ENCODE assay signal across 13 cellular contexts in the genomic region with DNA sequence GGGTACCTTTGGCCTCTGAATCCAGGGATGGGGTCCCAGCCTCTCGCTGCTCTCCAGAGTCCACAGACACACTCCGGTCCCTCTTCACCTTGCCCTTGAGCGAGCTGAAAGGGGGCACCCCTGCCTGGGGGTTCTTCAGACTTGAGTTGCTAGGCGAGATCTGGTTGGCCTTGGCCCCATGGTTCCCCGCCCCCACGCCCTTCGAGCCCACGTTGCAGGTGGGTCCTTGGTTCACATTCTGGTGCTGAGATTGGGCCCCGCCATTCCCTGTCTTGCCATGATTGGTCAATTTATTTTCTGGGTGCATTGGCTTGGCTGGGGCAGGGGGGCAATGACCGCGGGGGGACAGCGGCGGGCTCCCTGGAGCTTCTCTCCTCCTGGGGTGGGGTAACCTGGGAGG. TPM values are rescaled to one million over a fixed set of nuclear protein-coding genes. Genes with fewer than 3 reads are reported as not detected.
DNase-seq lines count a peak whose midpoint lies in the region; TF ChIP-seq lines count a peak whose summit lies in the region.
"Had no signal": no experiment of that assay in that cellular context is flagged by ENCODE, and none has a peak within 500 bp of the region (broad histone marks: within the 10 kb centered on the region; RNA-seq: fewer than 3 reads in every experiment).

No MANE protein-coding gene starts in this region.

- H3K4me1 ChIP-seq in HUES6 (ENCODE audit: control insufficient read depth, insufficient read depth, low read length) (peaks cover 50% of the 10 kb centered on the region), esophagus (ENCODE audit: control insufficient read depth in 2 of 2, insufficient read depth in 2 of 2, low read length in 1 of 2) (peaks cover 8 to 41% of the 10 kb centered on the region in 2 donors)

- H3K27me3 Mint-ChIP-seq in activated T-helper 1 cell treated with anti-CD3 and anti-CD28 coated beads, Interleukin-12 subunit alpha, Interleukin-12 subunit beta, Interleukin-2, Interleukin-4 antibody, amounts not matched to agents 30 ng/mL and 10 ng/mL and 1 ng/mL, durations not matched to agents 14 hours and 24 hours and 36 hours (ENCODE audit: insufficient read depth), result no peaks in the 10 kb centered on the region
- H3K27me3 Mint-ChIP-seq: activated T-helper 17 cell treated with anti-CD3 and anti-CD28 coated beads, Interleukin-2, amount 50 U/mL, for 72 hours had no signal

- DNase-seq in OCI-M2 (lab: John Stamatoyannopoulos, UW; ENCODE audit: unreplicated experiment), result no peak
- DNase-seq in activated T-helper 1 cell treated with anti-CD3 and anti-CD28 coated beads, Interleukin-12 subunit alpha, Interleukin-12 subunit beta, Interleukin-2, Interleukin-4 antibody, amounts not matched to agents 30 ng/mL and 10 ng/mL and 1 ng/mL, durations not matched to agents 14 hours and 24 hours and 36 hours (ENCODE audit: low spot score), result no peak
- DNase-seq in brain microvascular endothelial cell, result no peak
- DNase-seq in hepatic stellate cell (ENCODE audit: low spot score), result no peak
- DNase-seq: NCI-H2081 treated with DMSO at 0.1 percent for 48 hours; stimulated activated CD4-positive, alpha-beta T cell treated with anti-CD3 and anti-CD28 coated beads, Interleukin-4, amount 100 ng/mL, for 24 hours had no signal

- H2AFZ ChIP-seq in neural cell (ENCODE audit: low read depth, low read length), result no peak overlapping the region

- H3K9ac ChIP-seq in HUES6 (ENCODE audit: low read length) (no peak overlapping the region), neural cell (ENCODE audit: low read length) (peak overlapping the region; percentile 81)

- no peaks in the 10 kb centered on the region for H3F3A ChIP-seq in neural cell (ENCODE audit: insufficient read depth, low read length, poor library complexity, severe bottlenecking)

- no peaks in the 10 kb centered on the region for H4K20me1 ChIP-seq in neural cell (ENCODE audit: insufficient read depth)

- H3K36me3 ChIP-seq in HUES6 (ENCODE audit: control insufficient read depth, insufficient read depth, low read length) (peaks cover 39% of the 10 kb centered on the region), esophagus (ENCODE audit: control insufficient read depth in 2 of 2, insufficient read depth in 2 of 2, low read length in 1 of 2) (peaks cover 0 to 11% of the 10 kb centered on the region in 2 donors), neural cell (ENCODE audit: insufficient read depth, low read length) (no peaks in the 10 kb centered on the region), brain microvascular endothelial cell (replicated peaks) (peaks cover 31% of the 10 kb centered on the region)

- H3K4me3 ChIP-seq in HUES6 (ENCODE audit: low read depth, low read length) (peak overlapping the region; percentile 42; the same call in 1 of the 2 replicates), esophagus (ENCODE audit: low read depth in 1 of 2, low read length in 2 of 2) (no peak overlapping the region), neural cell (ENCODE audit: low read length) (peak overlapping the region; percentile 67), brain microvascular endothelial cell (ENCODE audit: low read depth, low read length) (no peak overlapping the region)

- H3K4me1 Mint-ChIP-seq in activated T-helper 1 cell treated with anti-CD3 and anti-CD28 coated beads, Interleukin-12 subunit alpha, Interleukin-12 subunit beta, Interleukin-2, Interleukin-4 antibody, amounts not matched to agents 30 ng/mL and 10 ng/mL and 1 ng/mL, durations not matched to agents 14 hours and 24 hours and 36 hours (ENCODE audit: low read depth), result peaks cover 28% of the 10 kb centered on the region

- in situ Hi-C loops in brain microvascular endothelial cell (cut with HindIII; ENCODE audit: low pct_ligation_motif_present, low sequenced_read_pairs), result no loop called here

- TF ChIP-seq CTCF in 22Rv1 (IDR thresholded peaks at IDR 0.05) (no peak), neural cell (IDR thresholded peaks at IDR 0.05; ENCODE audit: poor library complexity, severe bottlenecking) (no peak), brain microvascular endothelial cell (IDR thresholded peaks at IDR 0.05; ENCODE audit: low read depth, low read length, missing control alignments) (no peak)

- peaks cover 15% of the 10 kb centered on the region for H3K36me3 Mint-ChIP-seq in activated T-helper 1 cell treated with anti-CD3 and anti-CD28 coated beads, Interleukin-12 subunit alpha, Interleukin-12 subunit beta, Interleukin-2, Interleukin-4 antibody, amounts not matched to agents 30 ng/mL and 10 ng/mL and 1 ng/mL, durations not matched to agents 14 hours and 24 hours and 36 hours (ENCODE audit: low read depth)

- no peaks in the 10 kb centered on the region for H3K27me3 ChIP-seq in HUES6 (ENCODE audit: control insufficient read depth, insufficient read depth, low read length)
- H3K27me3 ChIP-seq in esophagus (ENCODE audit: control insufficient read depth in 1 of 2, insufficient read depth in 2 of 2, low read length in 2 of 2), result no peaks in the 10 kb centered on the region
- H3K27me3 ChIP-seq in neural cell (ENCODE audit: insufficient read depth, low read depth, low read length), result no peaks in the 10 kb centered on the region
- H3K27me3 ChIP-seq in brain microvascular endothelial cell (replicated peaks), result no peaks in the 10 kb centered on the region

- no peak overlapping the region for H3K4me2 ChIP-seq in neural cell (ENCODE audit: low read length)

- H3K9me2 ChIP-seq in neural cell (ENCODE audit: insufficient read depth, low read length), result no peaks in the 10 kb centered on the region

- intact Hi-C loops in activated T-helper 1 cell treated with anti-CD3 and anti-CD28 coated beads, Interleukin-12 subunit alpha, Interleukin-12 subunit beta, Interleukin-2, Interleukin-4 antibody, amounts not matched to agents 30 ng/mL and 10 ng/mL and 1 ng/mL, durations not matched to agents 14 hours and 24 hours and 36 hours (cut with micrococcal nuclease), result loop anchor here (5.0 kb wide), 1 partner anchor 289 kb away; no protein-coding TSS in a partner anchor

- no peaks in the 10 kb centered on the region for H3K9me3 ChIP-seq in HUES6 (ENCODE audit: control insufficient read depth, insufficient read depth, low read depth, low read length)
- no peaks in the 10 kb centered on the region for H3K9me3 ChIP-seq in esophagus (ENCODE audit: control insufficient read depth in 2 of 2, insufficient read depth in 1 of 2, low read depth in 1 of 2, low read length in 1 of 2)
- H3K9me3 ChIP-seq in neural cell (ENCODE audit: low read length), result no peaks in the 10 kb centered on the region

- peak overlapping the region; percentile 98 for H3K27ac ChIP-seq in 22Rv1
- no peak overlapping the region for H3K27ac ChIP-seq in HUES6 (ENCODE audit: low read depth, low read length)
- peak overlapping the region; percentile 65 to 94 for H3K27ac ChIP-seq in esophagus (ENCODE audit: low read depth in 2 of 2, low read length in 1 of 2)
- H3K27ac ChIP-seq in neural cell (ENCODE audit: low read length), result peak overlapping the region; percentile 94
- no peak overlapping the region for H3K27ac ChIP-seq in brain microvascular endothelial cell

- H3K79me2 ChIP-seq in neural cell (replicated peaks; ENCODE audit: insufficient read depth, low read length), result peaks cover 30% of the 10 kb centered on the region

- H3K27ac Mint-ChIP-seq in activated T-helper 1 cell treated with anti-CD3 and anti-CD28 coated beads, Interleukin-12 subunit alpha, Interleukin-12 subunit beta, Interleukin-2, Interleukin-4 antibody, amounts not matched to agents 30 ng/mL and 10 ng/mL and 1 ng/mL, durations not matched to agents 14 hours and 24 hours and 36 hours, result no peak overlapping the region

- no peak for TF ChIP-seq RAD21 in neural cell (conservative IDR thresholded peaks at IDR 0.05)

- 72 to 77% methylated on average over 13 of the region's 13 CpGs for WGBS in esophagus, 2 donors

- no peak overlapping the region for H3K4me3 Mint-ChIP-seq in activated T-helper 1 cell treated with anti-CD3 and anti-CD28 coated beads, Interleukin-12 subunit alpha, Interleukin-12 subunit beta, Interleukin-2, Interleukin-4 antibody, amounts not matched to agents 30 ng/mL and 10 ng/mL and 1 ng/mL, durations not matched to agents 14 hours and 24 hours and 36 hours

- no peak for TF ChIP-seq EP300 in neural cell (conservative IDR thresholded peaks at IDR 0.05; ENCODE audit: poor library complexity, severe bottlenecking)

- no peaks in the 10 kb centered on the region for H3K9me3 Mint-ChIP-seq in activated T-helper 1 cell treated with anti-CD3 and anti-CD28 coated beads, Interleukin-12 subunit alpha, Interleukin-12 subunit beta, Interleukin-2, Interleukin-4 antibody, amounts not matched to agents 30 ng/mL and 10 ng/mL and 1 ng/mL, durations not matched to agents 14 hours and 24 hours and 36 hours
- H3K9me3 Mint-ChIP-seq: activated T-helper 17 cell treated with anti-CD3 and anti-CD28 coated beads, Interleukin-2, amount 50 U/mL, for 72 hours had no signal

TF ChIP-seq in neural cell, 6 proteins besides CTCF, POLR2A, EP300 and RAD21 (continues in another document):
- TF ChIP-seq SMC3 (conservative IDR thresholded peaks at IDR 0.05; ENCODE audit: poor library complexity) (no peak), MXI1 (conservative IDR thresholded peaks at IDR 0.05; ENCODE audit: poor library complexity, severe bottlenecking) (no peak), EZH2 (IDR thresholded peaks at IDR 0.05; ENCODE audit: borderline replicate concordance, insufficient read depth, low read length, poor library complexity, severe bottlenecking) (no peak), TAF1 (IDR thresholded peaks at IDR 0.05; ENCODE audit: low read depth) (no peak), POLR2AphosphoS5 (IDR thresholded peaks at IDR 0.05) (no peak)

RNA-seq across cellular contexts. Expression of gene BCL9L, which starts 17.5 kb away (rescaled TPM):
- 10 to 100 TPM in 1 of 2 donors, 1 to 10 TPM in 1; 8.5 to 30.4 TPM for polyA plus RNA-seq in esophagus
- polyA plus RNA-seq in neural cell, result 1.1 and 1.5 TPM in 2 replicates
- 10.5 and 16.6 TPM in 2 replicates for polyA minus RNA-seq in neural cell
- 27.3 and 32.4 TPM in 2 replicates for total RNA-seq in activated T-helper 1 cell treated with anti-CD3 and anti-CD28 coated beads, Interleukin-12 subunit alpha, Interleukin-12 subunit beta, Interleukin-2, Interleukin-4 antibody, amounts not matched to agents 30 ng/mL and 10 ng/mL and 1 ng/mL, durations not matched to agents 14 hours and 24 hours and 36 hours

RNA-seq across cellular contexts. Expression of gene CXCR5, which starts 24.6 kb away (rescaled TPM):
- polyA plus RNA-seq in esophagus, result under 1 TPM; 0.11 to 0.18 TPM
- polyA plus RNA-seq in neural cell, result not detected in 2 replicates
- not detected in 2 replicates for polyA minus RNA-seq in neural cell
- total RNA-seq in activated T-helper 1 cell treated with anti-CD3 and anti-CD28 coated beads, Interleukin-12 subunit alpha, Interleukin-12 subunit beta, Interleukin-2, Interleukin-4 antibody, amounts not matched to agents 30 ng/mL and 10 ng/mL and 1 ng/mL, durations not matched to agents 14 hours and 24 hours and 36 hours, result 5.1 and 5.5 TPM in 2 replicates
- total RNA-seq: temporal lobe had no signal

RNA-seq across cellular contexts. Expression of gene UPK2, which starts 47.8 kb away (rescaled TPM):
- 10 to 100 TPM in 1 of 2 donors, 1 to 10 TPM in 1; 1.1 to 11.2 TPM for polyA plus RNA-seq in esophagus
- polyA plus RNA-seq in neural cell, result 0.38 TPM in 1 of 2 replicates, not detected in the other
- not detected in 2 replicates for polyA minus RNA-seq in neural cell
- total RNA-seq in activated T-helper 1 cell treated with anti-CD3 and anti-CD28 coated beads, Interleukin-12 subunit alpha, Interleukin-12 subunit beta, Interleukin-2, Interleukin-4 antibody, amounts not matched to agents 30 ng/mL and 10 ng/mL and 1 ng/mL, durations not matched to agents 14 hours and 24 hours and 36 hours, result not detected in 2 replicates
- total RNA-seq: temporal lobe had no signal
- polyA plus RNA-seq: CD14-positive monocyte had no signal

Comparison
In these comparisons a context has a peak if more than half of its experiments do, and no peak if none do; other contexts are left out.
1. H3K27ac ChIP-seq: peak in 22Rv1 (single experiment), esophagus (2 of 2) and neural cell (single experiment); none in HUES6 (single experiment) and brain microvascular endothelial cell (single experiment).
2. H3K4me3 ChIP-seq: peak in HUES6 (single experiment) and neural cell (single experiment); none in esophagus (0 of 2) and brain microvascular endothelial cell (single experiment).